ENCODE assay signal across 23 cellular contexts in the genomic region with DNA sequence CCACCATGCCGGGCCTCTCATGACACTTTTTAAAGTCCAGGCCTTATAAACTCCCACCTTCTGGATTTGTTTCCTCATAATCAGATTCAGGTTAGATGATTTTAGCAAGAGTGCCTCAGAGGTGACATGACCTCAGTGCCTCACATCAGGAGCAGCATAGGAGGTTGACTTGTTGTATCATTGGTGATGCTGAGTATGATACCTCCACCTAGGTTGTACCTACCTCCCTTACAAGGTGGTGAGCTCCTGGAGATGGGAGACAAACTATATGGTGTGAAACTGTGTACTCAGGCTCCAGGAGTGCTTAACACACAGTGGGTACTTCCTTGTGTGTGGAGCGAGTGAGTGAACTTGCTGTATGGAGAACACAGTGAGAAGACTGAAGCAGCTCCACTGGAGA.
"Had no signal": no experiment of that assay in that cellular context is flagged by ENCODE, and none has a peak within 500 bp of the region (broad histone marks: within the 10 kb centered on the region; RNA-seq: fewer than 3 reads in every experiment).

No MANE protein-coding gene starts in this region.

- H3K4me1 Mint-ChIP-seq: activated naive CD8-positive, alpha-beta T cell treated with anti-CD3 and anti-CD28 coated beads for 36 hours; brain; stimulated activated naive CD8-positive, alpha-beta T cell treated with anti-CD3 and anti-CD28 coated beads, Interleukin-15, amount 100 ng/mL, for 72 hours had no signal

- H3K4me3 Mint-ChIP-seq: activated CD8-positive, alpha-beta T cell treated with anti-CD3 and anti-CD28 coated beads for 36 hours; activated naive CD8-positive, alpha-beta T cell treated with anti-CD3 and anti-CD28 coated beads for 36 hours; activated T-cell treated with anti-CD3 and anti-CD28 coated beads, Interleukin-2, amount 50 U/mL, for 72 hours; brain; endodermal cell; natural killer cell treated with Interleukin-12 subunit alpha and Interleukin-12 subunit beta and Interleukin-15 and Interleukin-18, amount 100 ng/mL, for 72 hours; stimulated activated naive CD8-positive, alpha-beta T cell treated with anti-CD3 and anti-CD28 coated beads, Interleukin-15, amount 100 ng/mL, for 72 hours had no signal

- H3K4me1 ChIP-seq: lower lobe of right lung, right lobe of liver had no signal

- H3K27me3 ChIP-seq: adrenal gland, heart left ventricle, right lobe of liver, upper lobe of right lung had no signal

- H3K27ac ChIP-seq: lower lobe of right lung, right lobe of liver, upper lobe of right lung had no signal

- ATAC-seq: activated CD8-positive, alpha-beta T cell treated with anti-CD3 and anti-CD28 coated beads for 36 hours; activated T-cell treated with anti-CD3 and anti-CD28 coated beads, Interleukin-2, amount 50 U/mL, for 72 hours; esophagus mucosa; left lobe of liver; lower lobe of right lung; natural killer cell treated with Interleukin-12 subunit alpha and Interleukin-12 subunit beta and Interleukin-15 and Interleukin-18, amount 100 ng/mL, for 72 hours; stimulated activated naive CD8-positive, alpha-beta T cell treated with anti-CD3 and anti-CD28 coated beads, Interleukin-15, amount 100 ng/mL, for 72 hours; upper lobe of right lung had no signal

- DNase-seq: activated CD4-positive, alpha-beta T cell treated with anti-CD3 and anti-CD28 coated beads, Interleukin-2, amount 50 U/mL, for 1 hour; activated CD4-positive, CD25-positive, alpha-beta regulatory T cell treated with anti-CD3 and anti-CD28 coated beads, Interleukin-2, amount 50 U/mL, for 72 hours; activated CD8-positive, alpha-beta T cell treated with anti-CD3 and anti-CD28 coated beads for 36 hours; activated naive CD4-positive, alpha-beta T cell; activated naive CD8-positive, alpha-beta T cell treated with anti-CD3 and anti-CD28 coated beads for 36 hours; activated T-cell treated with anti-CD3 and anti-CD28 coated beads, Interleukin-2, amount 50 U/mL, for 72 hours; adrenal gland; aorta; cortex of kidney; endodermal cell; heart left ventricle; lower lobe of right lung; posterior cingulate gyrus; right lobe of liver; stimulated activated CD4-positive, alpha-beta T cell treated with anti-CD3 and anti-CD28 coated beads, Interleukin-12 subunit alpha, Interleukin-12 subunit beta, amount 100 ng/mL, for 4 hours; stimulated activated CD4-positive, alpha-beta T cell treated with anti-CD3 and anti-CD28 coated beads, Interleukin-4, amount 100 ng/mL, for 1 hour; stimulated activated naive CD8-positive, alpha-beta T cell treated with anti-CD3 and anti-CD28 coated beads, Interleukin-15, amount 100 ng/mL, for 72 hours; T-helper 2 cell; upper lobe of right lung had no signal

- H3K27ac Mint-ChIP-seq: activated CD8-positive, alpha-beta T cell treated with anti-CD3 and anti-CD28 coated beads for 36 hours; activated naive CD8-positive, alpha-beta T cell treated with anti-CD3 and anti-CD28 coated beads for 36 hours; activated T-cell treated with anti-CD3 and anti-CD28 coated beads, Interleukin-2, amount 50 U/mL, for 72 hours; endodermal cell; natural killer cell treated with Interleukin-12 subunit alpha and Interleukin-12 subunit beta and Interleukin-15 and Interleukin-18, amount 100 ng/mL, for 72 hours had no signal

- H3K9me3 Mint-ChIP-seq: activated CD8-positive, alpha-beta T cell treated with anti-CD3 and anti-CD28 coated beads for 36 hours; activated naive CD8-positive, alpha-beta T cell treated with anti-CD3 and anti-CD28 coated beads for 36 hours; activated T-cell treated with anti-CD3 and anti-CD28 coated beads, Interleukin-2, amount 50 U/mL, for 72 hours; brain; endodermal cell; natural killer cell treated with Interleukin-12 subunit alpha and Interleukin-12 subunit beta and Interleukin-15 and Interleukin-18, amount 100 ng/mL, for 72 hours; stimulated activated naive CD8-positive, alpha-beta T cell treated with anti-CD3 and anti-CD28 coated beads, Interleukin-15, amount 100 ng/mL, for 72 hours had no signal

- H3K9me3 ChIP-seq: adrenal gland, heart left ventricle, lower lobe of right lung, right lobe of liver, upper lobe of right lung had no signal

- H3K27me3 Mint-ChIP-seq: activated CD8-positive, alpha-beta T cell treated with anti-CD3 and anti-CD28 coated beads for 36 hours; activated naive CD8-positive, alpha-beta T cell treated with anti-CD3 and anti-CD28 coated beads for 36 hours; natural killer cell treated with Interleukin-12 subunit alpha and Interleukin-12 subunit beta and Interleukin-15 and Interleukin-18, amount 100 ng/mL, for 72 hours; stimulated activated naive CD8-positive, alpha-beta T cell treated with anti-CD3 and anti-CD28 coated beads, Interleukin-15, amount 100 ng/mL, for 72 hours had no signal

- H3K4me3 ChIP-seq: adrenal gland, heart left ventricle, lower lobe of right lung, right lobe of liver, upper lobe of right lung had no signal
